In the genomic region with DNA sequence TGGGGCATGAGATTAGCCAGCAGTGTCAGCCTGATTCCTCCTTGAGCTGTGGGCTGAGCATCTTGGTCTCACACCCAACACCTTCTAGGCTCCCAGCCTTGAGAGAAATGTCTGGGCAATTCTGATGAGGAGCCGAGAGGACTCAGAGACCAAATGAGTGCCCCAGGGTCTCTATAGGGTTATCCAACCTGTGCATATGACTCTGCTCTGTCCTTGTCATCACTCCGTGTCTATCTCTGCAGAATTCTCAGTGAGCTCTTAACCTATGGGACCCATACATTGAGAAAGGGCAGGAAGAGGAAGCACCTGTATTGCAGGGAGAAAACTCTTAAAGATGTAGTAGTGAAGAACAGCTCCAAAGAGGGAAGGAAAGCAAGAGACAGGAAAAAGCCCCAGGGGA, we compare ENCODE assay signal across 1 cellular context.
TF ChIP-seq lines count a peak whose summit lies in the region.

No MANE protein-coding gene starts in this region.

TF ChIP-seq in IMR-90, 13 proteins besides CTCF, POLR2A, EP300 and RAD21:
- TF ChIP-seq, protein P1, sequence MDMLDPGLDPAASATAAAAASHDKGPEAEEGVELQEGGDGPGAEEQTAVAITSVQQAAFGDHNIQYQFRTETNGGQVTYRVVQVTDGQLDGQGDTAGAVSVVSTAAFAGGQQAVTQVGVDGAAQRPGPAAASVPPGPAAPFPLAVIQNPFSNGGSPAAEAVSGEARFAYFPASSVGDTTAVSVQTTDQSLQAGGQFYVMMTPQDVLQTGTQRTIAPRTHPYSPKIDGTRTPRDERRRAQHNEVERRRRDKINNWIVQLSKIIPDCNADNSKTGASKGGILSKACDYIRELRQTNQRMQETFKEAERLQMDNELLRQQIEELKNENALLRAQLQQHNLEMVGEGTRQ (IDR thresholded peaks at IDR 0.05; ENCODE audit: low read depth, low read length): no peak
